Comparison of ENCODE assay signal across 1 cellular context in the genomic region with DNA sequence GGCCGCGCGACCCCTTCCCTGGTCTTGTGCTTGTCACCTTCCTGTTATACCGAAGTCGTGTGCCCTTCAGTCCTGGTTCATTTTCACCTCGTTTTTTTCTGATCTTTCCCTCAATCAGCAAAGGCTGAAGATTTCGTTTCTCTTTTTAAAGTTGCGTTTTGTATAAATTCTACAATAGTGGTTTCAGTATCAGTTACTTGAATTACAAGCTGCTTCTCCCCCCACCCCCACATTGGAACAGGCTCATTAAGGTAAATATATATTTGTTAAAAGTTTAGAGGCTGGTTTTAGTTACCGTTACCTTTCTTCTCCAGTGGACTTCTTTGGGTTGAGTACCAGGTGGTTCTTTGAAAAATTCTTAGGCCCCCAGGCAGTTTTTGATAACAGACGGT.
TF ChIP-seq lines count a peak whose summit lies in the region.

No MANE protein-coding gene starts in this region.

TF ChIP-seq in K562, 482 proteins besides CTCF, POLR2A, EP300 and RAD21 (continued from another document and continues in another):
- TF ChIP-seq, protein P1, sequence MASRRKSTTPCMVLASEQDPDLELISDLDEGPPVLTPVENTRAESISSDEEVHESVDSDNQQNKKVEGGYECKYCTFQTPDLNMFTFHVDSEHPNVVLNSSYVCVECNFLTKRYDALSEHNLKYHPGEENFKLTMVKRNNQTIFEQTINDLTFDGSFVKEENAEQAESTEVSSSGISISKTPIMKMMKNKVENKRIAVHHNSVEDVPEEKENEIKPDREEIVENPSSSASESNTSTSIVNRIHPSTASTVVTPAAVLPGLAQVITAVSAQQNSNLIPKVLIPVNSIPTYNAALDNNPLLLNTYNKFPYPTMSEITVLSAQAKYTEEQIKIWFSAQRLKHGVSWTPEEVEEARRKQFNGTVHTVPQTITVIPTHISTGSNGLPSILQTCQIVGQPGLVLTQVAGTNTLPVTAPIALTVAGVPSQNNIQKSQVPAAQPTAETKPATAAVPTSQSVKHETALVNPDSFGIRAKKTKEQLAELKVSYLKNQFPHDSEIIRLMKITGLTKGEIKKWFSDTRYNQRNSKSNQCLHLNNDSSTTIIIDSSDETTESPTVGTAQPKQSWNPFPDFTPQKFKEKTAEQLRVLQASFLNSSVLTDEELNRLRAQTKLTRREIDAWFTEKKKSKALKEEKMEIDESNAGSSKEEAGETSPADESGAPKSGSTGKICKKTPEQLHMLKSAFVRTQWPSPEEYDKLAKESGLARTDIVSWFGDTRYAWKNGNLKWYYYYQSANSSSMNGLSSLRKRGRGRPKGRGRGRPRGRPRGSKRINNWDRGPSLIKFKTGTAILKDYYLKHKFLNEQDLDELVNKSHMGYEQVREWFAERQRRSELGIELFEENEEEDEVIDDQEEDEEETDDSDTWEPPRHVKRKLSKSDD (conservative IDR thresholded peaks at IDR 0.05; ENCODE audit: low read length), result no peak
- no peak for TF ChIP-seq ZNF12 (CRISPR knock-in tag; IDR thresholded peaks at IDR 0.05)
- TF ChIP-seq ZNF146 (CRISPR knock-in tag; IDR thresholded peaks at IDR 0.05; ENCODE audit: unreplicated experiment), result no peak
- TF ChIP-seq, protein P2, sequence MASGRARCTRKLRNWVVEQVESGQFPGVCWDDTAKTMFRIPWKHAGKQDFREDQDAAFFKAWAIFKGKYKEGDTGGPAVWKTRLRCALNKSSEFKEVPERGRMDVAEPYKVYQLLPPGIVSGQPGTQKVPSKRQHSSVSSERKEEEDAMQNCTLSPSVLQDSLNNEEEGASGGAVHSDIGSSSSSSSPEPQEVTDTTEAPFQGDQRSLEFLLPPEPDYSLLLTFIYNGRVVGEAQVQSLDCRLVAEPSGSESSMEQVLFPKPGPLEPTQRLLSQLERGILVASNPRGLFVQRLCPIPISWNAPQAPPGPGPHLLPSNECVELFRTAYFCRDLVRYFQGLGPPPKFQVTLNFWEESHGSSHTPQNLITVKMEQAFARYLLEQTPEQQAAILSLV (tag; IDR thresholded peaks at IDR 0.05), result no peak
- TF ChIP-seq, protein P3, sequence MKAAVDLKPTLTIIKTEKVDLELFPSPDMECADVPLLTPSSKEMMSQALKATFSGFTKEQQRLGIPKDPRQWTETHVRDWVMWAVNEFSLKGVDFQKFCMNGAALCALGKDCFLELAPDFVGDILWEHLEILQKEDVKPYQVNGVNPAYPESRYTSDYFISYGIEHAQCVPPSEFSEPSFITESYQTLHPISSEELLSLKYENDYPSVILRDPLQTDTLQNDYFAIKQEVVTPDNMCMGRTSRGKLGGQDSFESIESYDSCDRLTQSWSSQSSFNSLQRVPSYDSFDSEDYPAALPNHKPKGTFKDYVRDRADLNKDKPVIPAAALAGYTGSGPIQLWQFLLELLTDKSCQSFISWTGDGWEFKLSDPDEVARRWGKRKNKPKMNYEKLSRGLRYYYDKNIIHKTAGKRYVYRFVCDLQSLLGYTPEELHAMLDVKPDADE (conservative IDR thresholded peaks at IDR 0.05; ENCODE audit: control insufficient read depth, low read depth, low read length), result no peak
- 0 out of 2 replicates have a peak, but pooled peaks have one; percentile 1 for TF ChIP-seq BHLHE40 (IDR thresholded peaks at IDR 0.05; ENCODE audit: low read length)
- peak; percentile 6 for TF ChIP-seq CCNT2 (IDR thresholded peaks at IDR 0.05; ENCODE audit: borderline replicate concordance, extremely low read depth, insufficient read length, low read depth, low read length)
- no peak for TF ChIP-seq UBTF (IDR thresholded peaks at IDR 0.05; ENCODE audit: borderline replicate concordance in 1 of 2, low read depth in 2 of 2, low read length in 2 of 2)
- TF ChIP-seq ARID2 (IDR thresholded peaks at IDR 0.05), result 0 out of 2 replicates have a peak, but pooled peaks have one; percentile 17
- TF ChIP-seq, protein P4, sequence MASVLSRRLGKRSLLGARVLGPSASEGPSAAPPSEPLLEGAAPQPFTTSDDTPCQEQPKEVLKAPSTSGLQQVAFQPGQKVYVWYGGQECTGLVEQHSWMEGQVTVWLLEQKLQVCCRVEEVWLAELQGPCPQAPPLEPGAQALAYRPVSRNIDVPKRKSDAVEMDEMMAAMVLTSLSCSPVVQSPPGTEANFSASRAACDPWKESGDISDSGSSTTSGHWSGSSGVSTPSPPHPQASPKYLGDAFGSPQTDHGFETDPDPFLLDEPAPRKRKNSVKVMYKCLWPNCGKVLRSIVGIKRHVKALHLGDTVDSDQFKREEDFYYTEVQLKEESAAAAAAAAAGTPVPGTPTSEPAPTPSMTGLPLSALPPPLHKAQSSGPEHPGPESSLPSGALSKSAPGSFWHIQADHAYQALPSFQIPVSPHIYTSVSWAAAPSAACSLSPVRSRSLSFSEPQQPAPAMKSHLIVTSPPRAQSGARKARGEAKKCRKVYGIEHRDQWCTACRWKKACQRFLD (CRISPR knock-in tag; IDR thresholded peaks at IDR 0.05), result 0 out of 2 replicates have a peak, but pooled peaks have one; percentile 52
- TF ChIP-seq, protein P5, sequence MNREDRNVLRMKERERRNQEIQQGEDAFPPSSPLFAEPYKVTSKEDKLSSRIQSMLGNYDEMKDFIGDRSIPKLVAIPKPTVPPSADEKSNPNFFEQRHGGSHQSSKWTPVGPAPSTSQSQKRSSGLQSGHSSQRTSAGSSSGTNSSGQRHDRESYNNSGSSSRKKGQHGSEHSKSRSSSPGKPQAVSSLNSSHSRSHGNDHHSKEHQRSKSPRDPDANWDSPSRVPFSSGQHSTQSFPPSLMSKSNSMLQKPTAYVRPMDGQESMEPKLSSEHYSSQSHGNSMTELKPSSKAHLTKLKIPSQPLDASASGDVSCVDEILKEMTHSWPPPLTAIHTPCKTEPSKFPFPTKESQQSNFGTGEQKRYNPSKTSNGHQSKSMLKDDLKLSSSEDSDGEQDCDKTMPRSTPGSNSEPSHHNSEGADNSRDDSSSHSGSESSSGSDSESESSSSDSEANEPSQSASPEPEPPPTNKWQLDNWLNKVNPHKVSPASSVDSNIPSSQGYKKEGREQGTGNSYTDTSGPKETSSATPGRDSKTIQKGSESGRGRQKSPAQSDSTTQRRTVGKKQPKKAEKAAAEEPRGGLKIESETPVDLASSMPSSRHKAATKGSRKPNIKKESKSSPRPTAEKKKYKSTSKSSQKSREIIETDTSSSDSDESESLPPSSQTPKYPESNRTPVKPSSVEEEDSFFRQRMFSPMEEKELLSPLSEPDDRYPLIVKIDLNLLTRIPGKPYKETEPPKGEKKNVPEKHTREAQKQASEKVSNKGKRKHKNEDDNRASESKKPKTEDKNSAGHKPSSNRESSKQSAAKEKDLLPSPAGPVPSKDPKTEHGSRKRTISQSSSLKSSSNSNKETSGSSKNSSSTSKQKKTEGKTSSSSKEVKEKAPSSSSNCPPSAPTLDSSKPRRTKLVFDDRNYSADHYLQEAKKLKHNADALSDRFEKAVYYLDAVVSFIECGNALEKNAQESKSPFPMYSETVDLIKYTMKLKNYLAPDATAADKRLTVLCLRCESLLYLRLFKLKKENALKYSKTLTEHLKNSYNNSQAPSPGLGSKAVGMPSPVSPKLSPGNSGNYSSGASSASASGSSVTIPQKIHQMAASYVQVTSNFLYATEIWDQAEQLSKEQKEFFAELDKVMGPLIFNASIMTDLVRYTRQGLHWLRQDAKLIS (CRISPR knock-in tag; IDR thresholded peaks at IDR 0.05), result no peak
- TF ChIP-seq SMARCA4 (IDR thresholded peaks at IDR 0.05), result 0 out of 2 replicates have a peak, but pooled peaks have one; percentile 11
- TF ChIP-seq ASH1L (IDR thresholded peaks at IDR 0.05; ENCODE audit: borderline replicate concordance, low read depth, partially characterized antibody), result no peak
- TF ChIP-seq ZNF764 (CRISPR knock-in tag; IDR thresholded peaks at IDR 0.05; ENCODE audit: low read depth), result no peak
- TF ChIP-seq, protein P6, sequence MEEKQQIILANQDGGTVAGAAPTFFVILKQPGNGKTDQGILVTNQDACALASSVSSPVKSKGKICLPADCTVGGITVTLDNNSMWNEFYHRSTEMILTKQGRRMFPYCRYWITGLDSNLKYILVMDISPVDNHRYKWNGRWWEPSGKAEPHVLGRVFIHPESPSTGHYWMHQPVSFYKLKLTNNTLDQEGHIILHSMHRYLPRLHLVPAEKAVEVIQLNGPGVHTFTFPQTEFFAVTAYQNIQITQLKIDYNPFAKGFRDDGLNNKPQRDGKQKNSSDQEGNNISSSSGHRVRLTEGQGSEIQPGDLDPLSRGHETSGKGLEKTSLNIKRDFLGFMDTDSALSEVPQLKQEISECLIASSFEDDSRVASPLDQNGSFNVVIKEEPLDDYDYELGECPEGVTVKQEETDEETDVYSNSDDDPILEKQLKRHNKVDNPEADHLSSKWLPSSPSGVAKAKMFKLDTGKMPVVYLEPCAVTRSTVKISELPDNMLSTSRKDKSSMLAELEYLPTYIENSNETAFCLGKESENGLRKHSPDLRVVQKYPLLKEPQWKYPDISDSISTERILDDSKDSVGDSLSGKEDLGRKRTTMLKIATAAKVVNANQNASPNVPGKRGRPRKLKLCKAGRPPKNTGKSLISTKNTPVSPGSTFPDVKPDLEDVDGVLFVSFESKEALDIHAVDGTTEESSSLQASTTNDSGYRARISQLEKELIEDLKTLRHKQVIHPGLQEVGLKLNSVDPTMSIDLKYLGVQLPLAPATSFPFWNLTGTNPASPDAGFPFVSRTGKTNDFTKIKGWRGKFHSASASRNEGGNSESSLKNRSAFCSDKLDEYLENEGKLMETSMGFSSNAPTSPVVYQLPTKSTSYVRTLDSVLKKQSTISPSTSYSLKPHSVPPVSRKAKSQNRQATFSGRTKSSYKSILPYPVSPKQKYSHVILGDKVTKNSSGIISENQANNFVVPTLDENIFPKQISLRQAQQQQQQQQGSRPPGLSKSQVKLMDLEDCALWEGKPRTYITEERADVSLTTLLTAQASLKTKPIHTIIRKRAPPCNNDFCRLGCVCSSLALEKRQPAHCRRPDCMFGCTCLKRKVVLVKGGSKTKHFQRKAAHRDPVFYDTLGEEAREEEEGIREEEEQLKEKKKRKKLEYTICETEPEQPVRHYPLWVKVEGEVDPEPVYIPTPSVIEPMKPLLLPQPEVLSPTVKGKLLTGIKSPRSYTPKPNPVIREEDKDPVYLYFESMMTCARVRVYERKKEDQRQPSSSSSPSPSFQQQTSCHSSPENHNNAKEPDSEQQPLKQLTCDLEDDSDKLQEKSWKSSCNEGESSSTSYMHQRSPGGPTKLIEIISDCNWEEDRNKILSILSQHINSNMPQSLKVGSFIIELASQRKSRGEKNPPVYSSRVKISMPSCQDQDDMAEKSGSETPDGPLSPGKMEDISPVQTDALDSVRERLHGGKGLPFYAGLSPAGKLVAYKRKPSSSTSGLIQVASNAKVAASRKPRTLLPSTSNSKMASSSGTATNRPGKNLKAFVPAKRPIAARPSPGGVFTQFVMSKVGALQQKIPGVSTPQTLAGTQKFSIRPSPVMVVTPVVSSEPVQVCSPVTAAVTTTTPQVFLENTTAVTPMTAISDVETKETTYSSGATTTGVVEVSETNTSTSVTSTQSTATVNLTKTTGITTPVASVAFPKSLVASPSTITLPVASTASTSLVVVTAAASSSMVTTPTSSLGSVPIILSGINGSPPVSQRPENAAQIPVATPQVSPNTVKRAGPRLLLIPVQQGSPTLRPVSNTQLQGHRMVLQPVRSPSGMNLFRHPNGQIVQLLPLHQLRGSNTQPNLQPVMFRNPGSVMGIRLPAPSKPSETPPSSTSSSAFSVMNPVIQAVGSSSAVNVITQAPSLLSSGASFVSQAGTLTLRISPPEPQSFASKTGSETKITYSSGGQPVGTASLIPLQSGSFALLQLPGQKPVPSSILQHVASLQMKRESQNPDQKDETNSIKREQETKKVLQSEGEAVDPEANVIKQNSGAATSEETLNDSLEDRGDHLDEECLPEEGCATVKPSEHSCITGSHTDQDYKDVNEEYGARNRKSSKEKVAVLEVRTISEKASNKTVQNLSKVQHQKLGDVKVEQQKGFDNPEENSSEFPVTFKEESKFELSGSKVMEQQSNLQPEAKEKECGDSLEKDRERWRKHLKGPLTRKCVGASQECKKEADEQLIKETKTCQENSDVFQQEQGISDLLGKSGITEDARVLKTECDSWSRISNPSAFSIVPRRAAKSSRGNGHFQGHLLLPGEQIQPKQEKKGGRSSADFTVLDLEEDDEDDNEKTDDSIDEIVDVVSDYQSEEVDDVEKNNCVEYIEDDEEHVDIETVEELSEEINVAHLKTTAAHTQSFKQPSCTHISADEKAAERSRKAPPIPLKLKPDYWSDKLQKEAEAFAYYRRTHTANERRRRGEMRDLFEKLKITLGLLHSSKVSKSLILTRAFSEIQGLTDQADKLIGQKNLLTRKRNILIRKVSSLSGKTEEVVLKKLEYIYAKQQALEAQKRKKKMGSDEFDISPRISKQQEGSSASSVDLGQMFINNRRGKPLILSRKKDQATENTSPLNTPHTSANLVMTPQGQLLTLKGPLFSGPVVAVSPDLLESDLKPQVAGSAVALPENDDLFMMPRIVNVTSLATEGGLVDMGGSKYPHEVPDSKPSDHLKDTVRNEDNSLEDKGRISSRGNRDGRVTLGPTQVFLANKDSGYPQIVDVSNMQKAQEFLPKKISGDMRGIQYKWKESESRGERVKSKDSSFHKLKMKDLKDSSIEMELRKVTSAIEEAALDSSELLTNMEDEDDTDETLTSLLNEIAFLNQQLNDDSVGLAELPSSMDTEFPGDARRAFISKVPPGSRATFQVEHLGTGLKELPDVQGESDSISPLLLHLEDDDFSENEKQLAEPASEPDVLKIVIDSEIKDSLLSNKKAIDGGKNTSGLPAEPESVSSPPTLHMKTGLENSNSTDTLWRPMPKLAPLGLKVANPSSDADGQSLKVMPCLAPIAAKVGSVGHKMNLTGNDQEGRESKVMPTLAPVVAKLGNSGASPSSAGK (IDR thresholded peaks at IDR 0.05), result no peak
- no peak for TF ChIP-seq BCL6 (CRISPR knock-in tag; IDR thresholded peaks at IDR 0.05)
- no peak for TF ChIP-seq ZNF668 (CRISPR knock-in tag; IDR thresholded peaks at IDR 0.05)
- TF ChIP-seq, protein P7, sequence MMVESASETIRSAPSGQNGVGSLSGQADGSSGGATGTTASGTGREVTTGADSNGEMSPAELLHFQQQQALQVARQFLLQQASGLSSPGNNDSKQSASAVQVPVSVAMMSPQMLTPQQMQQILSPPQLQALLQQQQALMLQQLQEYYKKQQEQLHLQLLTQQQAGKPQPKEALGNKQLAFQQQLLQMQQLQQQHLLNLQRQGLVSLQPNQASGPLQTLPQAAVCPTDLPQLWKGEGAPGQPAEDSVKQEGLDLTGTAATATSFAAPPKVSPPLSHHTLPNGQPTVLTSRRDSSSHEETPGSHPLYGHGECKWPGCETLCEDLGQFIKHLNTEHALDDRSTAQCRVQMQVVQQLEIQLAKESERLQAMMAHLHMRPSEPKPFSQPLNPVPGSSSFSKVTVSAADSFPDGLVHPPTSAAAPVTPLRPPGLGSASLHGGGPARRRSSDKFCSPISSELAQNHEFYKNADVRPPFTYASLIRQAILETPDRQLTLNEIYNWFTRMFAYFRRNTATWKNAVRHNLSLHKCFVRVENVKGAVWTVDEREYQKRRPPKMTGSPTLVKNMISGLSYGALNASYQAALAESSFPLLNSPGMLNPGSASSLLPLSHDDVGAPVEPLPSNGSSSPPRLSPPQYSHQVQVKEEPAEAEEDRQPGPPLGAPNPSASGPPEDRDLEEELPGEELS (CRISPR knock-in tag; IDR thresholded peaks at IDR 0.05; ENCODE audit: borderline replicate concordance), result no peak
- TF ChIP-seq ZBTB7A (IDR thresholded peaks at IDR 0.05; ENCODE audit: borderline replicate concordance, control insufficient read depth, low read depth, low read length), result no peak
- TF ChIP-seq NONO (IDR thresholded peaks at IDR 0.05; ENCODE audit: low read depth in 2 of 2, low read length in 1 of 2), result no peak
